ENCODE assay signal across 1 cellular context in the genomic region with DNA sequence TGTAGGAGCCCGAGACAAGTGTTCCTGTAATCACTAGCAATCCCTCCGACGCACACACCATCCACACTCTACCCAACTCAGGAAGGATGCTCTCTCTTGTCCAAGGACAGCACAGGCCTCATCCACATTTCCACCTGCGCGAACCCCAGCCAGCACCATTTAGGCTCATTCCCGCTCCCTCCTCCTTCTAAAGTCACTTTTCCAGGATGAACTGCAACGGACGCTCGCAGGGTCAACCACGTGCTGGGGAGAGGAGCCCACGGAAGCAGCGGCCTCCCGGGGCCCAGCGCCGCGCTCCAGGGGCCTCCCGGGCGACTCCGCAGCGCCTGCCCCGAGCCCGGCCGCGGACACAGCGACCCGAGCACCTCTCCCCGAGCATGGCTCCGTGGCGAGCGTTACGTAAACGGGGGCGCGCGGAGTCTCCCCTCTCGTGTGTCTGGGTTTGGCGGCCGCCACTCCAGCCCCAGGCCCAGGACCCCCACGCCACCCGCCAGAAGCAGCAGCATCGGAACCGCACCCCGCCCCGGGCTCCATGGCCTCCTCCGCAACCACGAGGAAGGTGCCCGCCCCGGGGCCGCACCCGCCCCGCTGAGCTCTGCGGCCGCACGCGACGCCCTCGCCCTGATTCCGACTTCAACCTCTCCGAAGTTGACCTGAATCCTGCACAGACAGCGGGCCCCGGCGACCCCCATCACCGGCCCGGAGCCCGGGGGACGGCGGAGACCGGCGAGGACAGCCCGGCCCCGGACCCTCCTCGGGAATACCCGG.
TF ChIP-seq lines count a peak whose summit lies in the region.

No MANE protein-coding gene starts in this region.

TF ChIP-seq in GM23338, 12 proteins besides CTCF, POLR2A, EP300 and RAD21 (continued from another document):
- TF ChIP-seq, protein P1, sequence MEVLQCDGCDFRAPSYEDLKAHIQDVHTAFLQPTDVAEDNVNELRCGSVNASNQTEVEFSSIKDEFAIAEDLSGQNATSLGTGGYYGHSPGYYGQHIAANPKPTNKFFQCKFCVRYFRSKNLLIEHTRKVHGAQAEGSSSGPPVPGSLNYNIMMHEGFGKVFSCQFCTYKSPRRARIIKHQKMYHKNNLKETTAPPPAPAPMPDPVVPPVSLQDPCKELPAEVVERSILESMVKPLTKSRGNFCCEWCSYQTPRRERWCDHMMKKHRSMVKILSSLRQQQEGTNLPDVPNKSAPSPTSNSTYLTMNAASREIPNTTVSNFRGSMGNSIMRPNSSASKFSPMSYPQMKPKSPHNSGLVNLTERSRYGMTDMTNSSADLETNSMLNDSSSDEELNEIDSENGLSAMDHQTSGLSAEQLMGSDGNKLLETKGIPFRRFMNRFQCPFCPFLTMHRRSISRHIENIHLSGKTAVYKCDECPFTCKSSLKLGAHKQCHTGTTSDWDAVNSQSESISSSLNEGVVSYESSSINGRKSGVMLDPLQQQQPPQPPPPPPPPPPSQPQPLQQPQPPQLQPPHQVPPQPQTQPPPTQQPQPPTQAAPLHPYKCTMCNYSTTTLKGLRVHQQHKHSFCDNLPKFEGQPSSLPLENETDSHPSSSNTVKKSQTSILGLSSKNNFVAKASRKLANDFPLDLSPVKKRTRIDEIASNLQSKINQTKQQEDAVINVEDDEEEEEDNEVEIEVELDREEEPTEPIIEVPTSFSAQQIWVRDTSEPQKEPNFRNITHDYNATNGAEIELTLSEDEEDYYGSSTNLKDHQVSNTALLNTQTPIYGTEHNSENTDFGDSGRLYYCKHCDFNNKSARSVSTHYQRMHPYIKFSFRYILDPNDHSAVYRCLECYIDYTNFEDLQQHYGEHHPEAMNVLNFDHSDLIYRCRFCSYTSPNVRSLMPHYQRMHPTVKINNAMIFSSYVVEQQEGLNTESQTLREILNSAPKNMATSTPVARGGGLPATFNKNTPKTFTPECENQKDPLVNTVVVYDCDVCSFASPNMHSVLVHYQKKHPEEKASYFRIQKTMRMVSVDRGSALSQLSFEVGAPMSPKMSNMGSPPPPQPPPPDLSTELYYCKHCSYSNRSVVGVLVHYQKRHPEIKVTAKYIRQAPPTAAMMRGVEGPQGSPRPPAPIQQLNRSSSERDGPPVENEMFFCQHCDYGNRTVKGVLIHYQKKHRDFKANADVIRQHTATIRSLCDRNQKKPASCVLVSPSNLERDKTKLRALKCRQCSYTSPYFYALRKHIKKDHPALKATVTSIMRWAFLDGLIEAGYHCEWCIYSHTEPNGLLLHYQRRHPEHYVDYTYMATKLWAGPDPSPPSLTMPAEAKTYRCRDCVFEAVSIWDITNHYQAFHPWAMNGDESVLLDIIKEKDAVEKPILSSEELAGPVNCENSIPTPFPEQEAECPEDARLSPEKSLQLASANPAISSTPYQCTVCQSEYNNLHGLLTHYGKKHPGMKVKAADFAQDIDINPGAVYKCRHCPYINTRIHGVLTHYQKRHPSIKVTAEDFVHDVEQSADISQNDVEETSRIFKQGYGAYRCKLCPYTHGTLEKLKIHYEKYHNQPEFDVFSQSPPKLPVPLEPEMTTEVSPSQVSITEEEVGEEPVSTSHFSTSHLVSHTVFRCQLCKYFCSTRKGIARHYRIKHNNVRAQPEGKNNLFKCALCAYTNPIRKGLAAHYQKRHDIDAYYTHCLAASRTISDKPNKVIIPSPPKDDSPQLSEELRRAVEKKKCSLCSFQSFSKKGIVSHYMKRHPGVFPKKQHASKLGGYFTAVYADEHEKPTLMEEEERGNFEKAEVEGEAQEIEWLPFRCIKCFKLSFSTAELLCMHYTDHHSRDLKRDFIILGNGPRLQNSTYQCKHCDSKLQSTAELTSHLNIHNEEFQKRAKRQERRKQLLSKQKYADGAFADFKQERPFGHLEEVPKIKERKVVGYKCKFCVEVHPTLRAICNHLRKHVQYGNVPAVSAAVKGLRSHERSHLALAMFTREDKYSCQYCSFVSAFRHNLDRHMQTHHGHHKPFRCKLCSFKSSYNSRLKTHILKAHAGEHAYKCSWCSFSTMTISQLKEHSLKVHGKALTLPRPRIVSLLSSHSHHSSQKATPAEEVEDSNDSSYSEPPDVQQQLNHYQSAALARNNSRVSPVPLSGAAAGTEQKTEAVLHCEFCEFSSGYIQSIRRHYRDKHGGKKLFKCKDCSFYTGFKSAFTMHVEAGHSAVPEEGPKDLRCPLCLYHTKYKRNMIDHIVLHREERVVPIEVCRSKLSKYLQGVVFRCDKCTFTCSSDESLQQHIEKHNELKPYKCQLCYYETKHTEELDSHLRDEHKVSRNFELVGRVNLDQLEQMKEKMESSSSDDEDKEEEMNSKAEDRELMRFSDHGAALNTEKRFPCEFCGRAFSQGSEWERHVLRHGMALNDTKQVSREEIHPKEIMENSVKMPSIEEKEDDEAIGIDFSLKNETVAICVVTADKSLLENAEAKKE (CRISPR knock-in tag; IDR thresholded peaks at IDR 0.05), result no peak
- no peak for TF ChIP-seq ZNF331 (CRISPR knock-in tag; IDR thresholded peaks at IDR 0.05; ENCODE audit: low read depth)
